In the genomic region with DNA sequence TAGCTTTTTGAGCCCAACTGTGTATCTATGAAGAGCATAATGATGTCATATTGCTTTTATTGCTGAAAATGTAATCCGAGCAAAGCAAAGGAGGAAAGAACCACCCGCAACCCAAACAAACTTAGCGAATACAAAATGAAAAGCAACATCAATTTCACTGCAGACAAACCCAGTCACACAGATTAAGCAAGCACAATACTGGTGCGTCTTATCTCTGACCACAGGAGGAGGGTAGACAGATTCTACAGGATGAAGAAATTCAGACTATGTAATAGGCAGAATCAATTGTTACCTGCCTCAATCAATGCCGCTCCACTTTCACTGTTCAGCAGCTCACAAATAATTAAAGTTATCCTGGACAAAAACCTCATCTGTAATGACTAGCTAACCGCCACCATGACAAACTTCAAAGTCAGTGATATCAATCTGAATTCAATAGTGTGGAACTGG, we compare ENCODE assay signal across 1 cellular context.
TF ChIP-seq lines count a peak whose summit lies in the region.

No MANE protein-coding gene starts in this region.

TF ChIP-seq in HEK293, 187 proteins besides CTCF, POLR2A, EP300 and RAD21 (continued from another document and continues in another):
- no peak for TF ChIP-seq TSHZ1 (tag by site-specific recombination; IDR thresholded peaks at IDR 0.05; ENCODE audit: borderline replicate concordance)
- TF ChIP-seq ZBTB17 (tag by site-specific recombination; IDR thresholded peaks at IDR 0.05): peak; percentile 80
- no peak for TF ChIP-seq GLIS1 (tag by site-specific recombination; IDR thresholded peaks at IDR 0.05)
- TF ChIP-seq ZNF558 (tag by site-specific recombination; IDR thresholded peaks at IDR 0.05): peak; percentile 40; the same call in 1 of the 2 replicates
- 0 out of 2 replicates have a peak, but pooled peaks have one; percentile 19 for TF ChIP-seq ZBTB20 (tag by site-specific recombination; IDR thresholded peaks at IDR 0.05)
- TF ChIP-seq ZNF660 (tag by site-specific recombination; IDR thresholded peaks at IDR 0.05): 0 out of 2 replicates have a peak, but pooled peaks have one; percentile 21
- TF ChIP-seq ZNF600 (tag by site-specific recombination; IDR thresholded peaks at IDR 0.05): peak; percentile 64
- TF ChIP-seq PRDM1 (tag by site-specific recombination; IDR thresholded peaks at IDR 0.05): peak; percentile 64
- TF ChIP-seq PRDM2 (tag by site-specific recombination; IDR thresholded peaks at IDR 0.05; ENCODE audit: borderline replicate concordance): no peak
- TF ChIP-seq, protein P1, sequence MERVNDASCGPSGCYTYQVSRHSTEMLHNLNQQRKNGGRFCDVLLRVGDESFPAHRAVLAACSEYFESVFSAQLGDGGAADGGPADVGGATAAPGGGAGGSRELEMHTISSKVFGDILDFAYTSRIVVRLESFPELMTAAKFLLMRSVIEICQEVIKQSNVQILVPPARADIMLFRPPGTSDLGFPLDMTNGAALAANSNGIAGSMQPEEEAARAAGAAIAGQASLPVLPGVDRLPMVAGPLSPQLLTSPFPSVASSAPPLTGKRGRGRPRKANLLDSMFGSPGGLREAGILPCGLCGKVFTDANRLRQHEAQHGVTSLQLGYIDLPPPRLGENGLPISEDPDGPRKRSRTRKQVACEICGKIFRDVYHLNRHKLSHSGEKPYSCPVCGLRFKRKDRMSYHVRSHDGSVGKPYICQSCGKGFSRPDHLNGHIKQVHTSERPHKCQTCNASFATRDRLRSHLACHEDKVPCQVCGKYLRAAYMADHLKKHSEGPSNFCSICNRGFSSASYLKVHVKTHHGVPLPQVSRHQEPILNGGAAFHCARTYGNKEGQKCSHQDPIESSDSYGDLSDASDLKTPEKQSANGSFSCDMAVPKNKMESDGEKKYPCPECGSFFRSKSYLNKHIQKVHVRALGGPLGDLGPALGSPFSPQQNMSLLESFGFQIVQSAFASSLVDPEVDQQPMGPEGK (tag by site-specific recombination; IDR thresholded peaks at IDR 0.05): no peak
- no peak for TF ChIP-seq ZNF391 (tag by site-specific recombination; IDR thresholded peaks at IDR 0.05; ENCODE audit: borderline replicate concordance, low read depth)
- TF ChIP-seq ZIC2 (tag by site-specific recombination; IDR thresholded peaks at IDR 0.05): peak; percentile 21; the same call in 1 of the 2 replicates
- peak; percentile 44; the same call in 1 of the 2 replicates for TF ChIP-seq ZNF561 (tag by site-specific recombination; IDR thresholded peaks at IDR 0.05; ENCODE audit: borderline replicate concordance)
- TF ChIP-seq YY2 (tag by site-specific recombination; IDR thresholded peaks at IDR 0.05): no peak
- no peak for TF ChIP-seq KLF16 (tag by site-specific recombination; IDR thresholded peaks at IDR 0.05)
- peak; percentile 59 for TF ChIP-seq FEZF1 (tag by site-specific recombination; IDR thresholded peaks at IDR 0.05)
- peak; percentile 66; the same call in 1 of the 2 replicates for TF ChIP-seq OSR2 (tag by site-specific recombination; IDR thresholded peaks at IDR 0.05)
- no peak for TF ChIP-seq ZNF624 (tag by site-specific recombination; IDR thresholded peaks at IDR 0.05)
- peak; percentile 65; the same call in 1 of the 2 replicates for TF ChIP-seq TCF7L2 (IDR thresholded peaks at IDR 0.05; ENCODE audit: borderline replicate concordance, low read depth, low read length)
- TF ChIP-seq ATF2 (tag by site-specific recombination; IDR thresholded peaks at IDR 0.05; ENCODE audit: low read depth): peak; percentile 93
- 0 out of 2 replicates have a peak, but pooled peaks have one; percentile 39 for TF ChIP-seq SP7 (tag by site-specific recombination; IDR thresholded peaks at IDR 0.05)
- 0 out of 2 replicates have a peak, but pooled peaks have one; percentile 56 for TF ChIP-seq GLI2 (tag by site-specific recombination; IDR thresholded peaks at IDR 0.05; ENCODE audit: borderline replicate concordance, low read depth)
- 0 out of 2 replicates have a peak, but pooled peaks have one; percentile 36 for TF ChIP-seq ZNF692 (tag by site-specific recombination; IDR thresholded peaks at IDR 0.05)
- TF ChIP-seq, protein P2, sequence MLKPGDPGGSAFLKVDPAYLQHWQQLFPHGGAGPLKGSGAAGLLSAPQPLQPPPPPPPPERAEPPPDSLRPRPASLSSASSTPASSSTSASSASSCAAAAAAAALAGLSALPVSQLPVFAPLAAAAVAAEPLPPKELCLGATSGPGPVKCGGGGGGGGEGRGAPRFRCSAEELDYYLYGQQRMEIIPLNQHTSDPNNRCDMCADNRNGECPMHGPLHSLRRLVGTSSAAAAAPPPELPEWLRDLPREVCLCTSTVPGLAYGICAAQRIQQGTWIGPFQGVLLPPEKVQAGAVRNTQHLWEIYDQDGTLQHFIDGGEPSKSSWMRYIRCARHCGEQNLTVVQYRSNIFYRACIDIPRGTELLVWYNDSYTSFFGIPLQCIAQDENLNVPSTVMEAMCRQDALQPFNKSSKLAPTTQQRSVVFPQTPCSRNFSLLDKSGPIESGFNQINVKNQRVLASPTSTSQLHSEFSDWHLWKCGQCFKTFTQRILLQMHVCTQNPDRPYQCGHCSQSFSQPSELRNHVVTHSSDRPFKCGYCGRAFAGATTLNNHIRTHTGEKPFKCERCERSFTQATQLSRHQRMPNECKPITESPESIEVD (tag by site-specific recombination; IDR thresholded peaks at IDR 0.05): peak; percentile 92
- TF ChIP-seq ZNF354C (tag by site-specific recombination; IDR thresholded peaks at IDR 0.05; ENCODE audit: borderline replicate concordance, low read depth): no peak
- TF ChIP-seq, protein P3, sequence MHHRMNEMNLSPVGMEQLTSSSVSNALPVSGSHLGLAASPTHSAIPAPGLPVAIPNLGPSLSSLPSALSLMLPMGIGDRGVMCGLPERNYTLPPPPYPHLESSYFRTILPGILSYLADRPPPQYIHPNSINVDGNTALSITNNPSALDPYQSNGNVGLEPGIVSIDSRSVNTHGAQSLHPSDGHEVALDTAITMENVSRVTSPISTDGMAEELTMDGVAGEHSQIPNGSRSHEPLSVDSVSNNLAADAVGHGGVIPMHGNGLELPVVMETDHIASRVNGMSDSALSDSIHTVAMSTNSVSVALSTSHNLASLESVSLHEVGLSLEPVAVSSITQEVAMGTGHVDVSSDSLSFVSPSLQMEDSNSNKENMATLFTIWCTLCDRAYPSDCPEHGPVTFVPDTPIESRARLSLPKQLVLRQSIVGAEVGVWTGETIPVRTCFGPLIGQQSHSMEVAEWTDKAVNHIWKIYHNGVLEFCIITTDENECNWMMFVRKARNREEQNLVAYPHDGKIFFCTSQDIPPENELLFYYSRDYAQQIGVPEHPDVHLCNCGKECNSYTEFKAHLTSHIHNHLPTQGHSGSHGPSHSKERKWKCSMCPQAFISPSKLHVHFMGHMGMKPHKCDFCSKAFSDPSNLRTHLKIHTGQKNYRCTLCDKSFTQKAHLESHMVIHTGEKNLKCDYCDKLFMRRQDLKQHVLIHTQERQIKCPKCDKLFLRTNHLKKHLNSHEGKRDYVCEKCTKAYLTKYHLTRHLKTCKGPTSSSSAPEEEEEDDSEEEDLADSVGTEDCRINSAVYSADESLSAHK (tag by site-specific recombination; IDR thresholded peaks at IDR 0.05): no peak
- TF ChIP-seq, protein P4, sequence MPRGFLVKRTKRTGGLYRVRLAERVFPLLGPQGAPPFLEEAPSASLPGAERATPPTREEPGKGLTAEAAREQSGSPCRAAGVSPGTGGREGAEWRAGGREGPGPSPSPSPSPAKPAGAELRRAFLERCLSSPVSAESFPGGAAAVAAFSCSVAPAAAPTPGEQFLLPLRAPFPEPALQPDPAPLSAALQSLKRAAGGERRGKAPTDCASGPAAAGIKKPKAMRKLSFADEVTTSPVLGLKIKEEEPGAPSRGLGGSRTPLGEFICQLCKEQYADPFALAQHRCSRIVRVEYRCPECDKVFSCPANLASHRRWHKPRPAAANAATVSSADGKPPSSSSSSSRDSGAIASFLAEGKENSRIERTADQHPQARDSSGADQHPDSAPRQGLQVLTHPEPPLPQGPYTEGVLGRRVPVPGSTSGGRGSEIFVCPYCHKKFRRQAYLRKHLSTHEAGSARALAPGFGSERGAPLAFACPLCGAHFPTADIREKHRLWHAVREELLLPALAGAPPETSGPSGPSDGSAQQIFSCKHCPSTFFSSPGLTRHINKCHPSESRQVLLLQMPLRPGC (tag by site-specific recombination; IDR thresholded peaks at IDR 0.05): peak; percentile 57; the same call in 1 of the 2 replicates
- 0 out of 2 replicates have a peak, but pooled peaks have one; percentile 45 for TF ChIP-seq ZNF792 (tag by site-specific recombination; IDR thresholded peaks at IDR 0.05)
- TF ChIP-seq ZNF2 (tag by site-specific recombination; IDR thresholded peaks at IDR 0.05): peak; percentile 47; the same call in 1 of the 2 replicates
